ENCODE assay signal across 18 cellular contexts in the genomic region with DNA sequence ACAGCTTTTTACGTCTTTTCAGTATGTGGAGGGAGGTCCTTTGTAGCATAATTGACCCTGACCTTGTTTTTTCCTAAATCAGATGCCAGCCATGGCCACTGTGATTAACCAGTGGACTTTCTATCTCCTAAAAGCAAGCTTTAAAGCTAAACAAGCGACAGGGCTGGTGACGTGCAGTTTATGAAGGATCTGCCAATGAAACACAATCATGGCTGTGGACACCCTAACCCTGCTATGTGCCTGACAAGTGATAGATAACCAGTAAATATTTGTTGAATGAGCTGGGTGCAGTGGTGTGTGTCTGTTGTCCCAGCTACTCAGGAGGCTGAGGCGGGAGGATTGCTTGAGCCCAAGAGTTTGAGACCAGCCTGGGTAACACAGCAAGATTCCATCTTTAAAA.
DNase-seq lines count a peak whose midpoint lies in the region; TF ChIP-seq lines count a peak whose summit lies in the region.
"Had no signal": no experiment of that assay in that cellular context is flagged by ENCODE, and none has a peak within 500 bp of the region (broad histone marks: within the 10 kb centered on the region; RNA-seq: fewer than 3 reads in every experiment).

No MANE protein-coding gene starts in this region.

- H3K4me1 Mint-ChIP-seq in activated CD4-positive, alpha-beta T cell treated with anti-CD3 and anti-CD28 coated beads, Interleukin-2, amount 10 ng/mL, durations not matched to agents 7 days and 5 days, result peaks cover 93% of the 10 kb centered on the region
- H3K4me1 Mint-ChIP-seq in activated T-helper 2 cell treated with anti-CD3 and anti-CD28 coated beads, Interferon-gamma antibody, Interleukin-2, Interleukin-4, amounts not matched to agents 10 μg/mL and 5 μg/mL and 100 μg/mL, durations not matched to agents 14 hours and 24 hours and 36 hours (ENCODE audit: low read depth), result peaks cover 86% of the 10 kb centered on the region

- TF ChIP-seq CTCF in neutrophil (IDR thresholded peaks at IDR 0.05), result no peak

- peaks cover 2% of the 10 kb centered on the region for H3K9me3 Mint-ChIP-seq in activated CD4-positive, alpha-beta T cell treated with anti-CD3 and anti-CD28 coated beads, Interleukin-2, amount 10 ng/mL, durations not matched to agents 7 days and 5 days
- no peaks in the 10 kb centered on the region for H3K9me3 Mint-ChIP-seq in activated T-helper 2 cell treated with anti-CD3 and anti-CD28 coated beads, Interferon-gamma antibody, Interleukin-2, Interleukin-4, amounts not matched to agents 10 μg/mL and 5 μg/mL and 100 μg/mL, durations not matched to agents 14 hours and 24 hours and 36 hours
- H3K9me3 Mint-ChIP-seq: activated naive CD4-positive, alpha-beta T cell treated with anti-CD3 and anti-CD28 coated beads, Interleukin-2, amount 50 U/mL, for 72 hours; CD4-positive, alpha-beta T cell; dendritic cell treated with granulocyte-macrophage colony-stimulating factor and Interleukin-4, amounts not matched to agents 40 ng/mL and 50 ng/mL, for 4 days; memory B cell; natural killer cell treated with Interleukin-12 subunit alpha and Interleukin-12 subunit beta and Interleukin-15 and Interleukin-18, amount 100 ng/mL, for 72 hours had no signal

- no peaks in the 10 kb centered on the region for H3K27me3 Mint-ChIP-seq in activated CD4-positive, alpha-beta T cell treated with anti-CD3 and anti-CD28 coated beads, Interleukin-2, amount 10 ng/mL, durations not matched to agents 7 days and 5 days
- no peaks in the 10 kb centered on the region for H3K27me3 Mint-ChIP-seq in activated T-helper 2 cell treated with anti-CD3 and anti-CD28 coated beads, Interferon-gamma antibody, Interleukin-2, Interleukin-4, amounts not matched to agents 10 μg/mL and 5 μg/mL and 100 μg/mL, durations not matched to agents 14 hours and 24 hours and 36 hours (ENCODE audit: low read depth)
- H3K27me3 Mint-ChIP-seq: CD4-positive, alpha-beta T cell; natural killer cell treated with Interleukin-12 subunit alpha and Interleukin-12 subunit beta and Interleukin-15 and Interleukin-18, amount 100 ng/mL, for 72 hours had no signal

- CTCF ChIA-PET in activated CD4-positive, alpha-beta T cell treated with anti-CD3 and anti-CD28 coated beads, Interleukin-2, amount 10 ng/mL, durations not matched to agents 7 days and 5 days (lab: Charles Lee), result interaction anchor here (0.7 to 1.8 kb wide), 15 partner anchors 9 to 107 kb away, joined by 3 to 8 read pairs (median 3); a partner anchor contains a TSS

- H3K36me3 ChIP-seq in neutrophil, result no peaks in the 10 kb centered on the region
- H3K36me3 ChIP-seq: uterus had no signal

- H3K9me3 ChIP-seq in neutrophil, result no peaks in the 10 kb centered on the region
- H3K9me3 ChIP-seq: psoas muscle, uterus had no signal

- intact Hi-C loops in activated T-helper 2 cell treated with anti-CD3 and anti-CD28 coated beads, Interferon-gamma antibody, Interleukin-2, Interleukin-4, amounts not matched to agents 10 μg/mL and 5 μg/mL and 100 μg/mL, durations not matched to agents 14 hours and 24 hours and 36 hours (cut with micrococcal nuclease), result no loop called here

- POLR2A ChIA-PET in activated CD4-positive, alpha-beta T cell treated with anti-CD3 and anti-CD28 coated beads, Interleukin-2, amount 10 ng/mL, durations not matched to agents 7 days and 5 days (lab: Charles Lee), result no interaction called here

- H3K4me3 Mint-ChIP-seq in activated CD4-positive, alpha-beta T cell treated with anti-CD3 and anti-CD28 coated beads, Interleukin-2, amount 10 ng/mL, durations not matched to agents 7 days and 5 days, result no peak overlapping the region
- no peak overlapping the region for H3K4me3 Mint-ChIP-seq in activated T-helper 2 cell treated with anti-CD3 and anti-CD28 coated beads, Interferon-gamma antibody, Interleukin-2, Interleukin-4, amounts not matched to agents 10 μg/mL and 5 μg/mL and 100 μg/mL, durations not matched to agents 14 hours and 24 hours and 36 hours (ENCODE audit: low read depth)
- H3K4me3 Mint-ChIP-seq: CD4-positive, alpha-beta T cell; dendritic cell treated with granulocyte-macrophage colony-stimulating factor and Interleukin-4, amounts not matched to agents 40 ng/mL and 50 ng/mL, for 4 days; memory B cell; natural killer cell treated with Interleukin-12 subunit alpha and Interleukin-12 subunit beta and Interleukin-15 and Interleukin-18, amount 100 ng/mL, for 72 hours had no signal

- no peak overlapping the region for H3K4me3 ChIP-seq in neutrophil (ENCODE audit: low read depth in 1 of 2, low read length in 1 of 2)
- H3K4me3 ChIP-seq: psoas muscle, uterus had no signal

- no peaks in the 10 kb centered on the region for H3K27me3 ChIP-seq in neutrophil
- H3K27me3 ChIP-seq: uterus had no signal

- H3K36me3 Mint-ChIP-seq in activated CD4-positive, alpha-beta T cell treated with anti-CD3 and anti-CD28 coated beads, Interleukin-2, amount 10 ng/mL, durations not matched to agents 7 days and 5 days (ENCODE audit: low read depth), result peaks cover under 1% of the 10 kb centered on the region
- peaks cover 4% of the 10 kb centered on the region for H3K36me3 Mint-ChIP-seq in activated T-helper 2 cell treated with anti-CD3 and anti-CD28 coated beads, Interferon-gamma antibody, Interleukin-2, Interleukin-4, amounts not matched to agents 10 μg/mL and 5 μg/mL and 100 μg/mL, durations not matched to agents 14 hours and 24 hours and 36 hours (ENCODE audit: low read depth)
- H3K36me3 Mint-ChIP-seq: activated naive CD4-positive, alpha-beta T cell treated with anti-CD3 and anti-CD28 coated beads, Interleukin-2, amount 50 U/mL, for 72 hours; memory B cell; natural killer cell treated with Interleukin-12 subunit alpha and Interleukin-12 subunit beta and Interleukin-15 and Interleukin-18, amount 100 ng/mL, for 72 hours had no signal

- peak overlapping the region; percentile 55 for H3K27ac Mint-ChIP-seq in activated CD4-positive, alpha-beta T cell treated with anti-CD3 and anti-CD28 coated beads, Interleukin-2, amount 10 ng/mL, durations not matched to agents 7 days and 5 days
- H3K27ac Mint-ChIP-seq in activated T-helper 2 cell treated with anti-CD3 and anti-CD28 coated beads, Interferon-gamma antibody, Interleukin-2, Interleukin-4, amounts not matched to agents 10 μg/mL and 5 μg/mL and 100 μg/mL, durations not matched to agents 14 hours and 24 hours and 36 hours, result peak overlapping the region; percentile 84
- H3K27ac Mint-ChIP-seq: CD4-positive, alpha-beta T cell; dendritic cell treated with granulocyte-macrophage colony-stimulating factor and Interleukin-4, amounts not matched to agents 40 ng/mL and 50 ng/mL, for 4 days; memory B cell had no signal

- H3K4me1 ChIP-seq in neutrophil (ENCODE audit: control insufficient read depth in 1 of 2, insufficient read depth in 1 of 2, low read depth in 1 of 2, low read length in 1 of 2), result peaks cover 95 to 97% of the 10 kb centered on the region in 2 experiments
- H3K4me1 ChIP-seq: psoas muscle, uterus had no signal

- peak overlapping the region; percentile 71 for H3K27ac ChIP-seq in neutrophil
- H3K27ac ChIP-seq: psoas muscle, uterus had no signal

- no peak for DNase-seq in activated CD4-positive, alpha-beta T cell treated with anti-CD3 and anti-CD28 coated beads, Interleukin-2, amount 10 ng/mL, durations not matched to agents 7 days and 5 days
- DNase-seq in activated CD4-positive, alpha-beta T cell treated with anti-CD3 and anti-CD28 coated beads, Interleukin-2, amount 50 U/mL, for 1 hour, result no peak
- DNase-seq in NCI-H460 (ENCODE audit: extremely low read depth, low read depth), result peak; percentile 75
- no peak for DNase-seq in activated T-helper 2 cell treated with anti-CD3 and anti-CD28 coated beads, Interferon-gamma antibody, Interleukin-2, Interleukin-4, amounts not matched to agents 10 μg/mL and 5 μg/mL and 100 μg/mL, durations not matched to agents 14 hours and 24 hours and 36 hours (ENCODE audit: low spot score)
- no peak for DNase-seq in COR-L47 (lab: John Stamatoyannopoulos, UW)
- no peak for DNase-seq in stimulated activated CD4-positive, alpha-beta T cell treated with anti-CD3 and anti-CD28 coated beads, Interleukin-2, amount 100 ng/mL, for 48 hours
- DNase-seq in RKO (ENCODE audit: low spot score), result no peak
- DNase-seq: activated CD8-positive, alpha-beta memory T cell treated with anti-CD3 and anti-CD28 coated beads, Interleukin-2, amount 50 U/mL, for 4 hours; CD4-positive, alpha-beta T cell; GOT3; NCI-H1417 treated with DMSO at 0.1 percent for 48 hours; psoas muscle; uterus had no signal
